8 cellular contexts compared by ENCODE assay signal in the genomic region with DNA sequence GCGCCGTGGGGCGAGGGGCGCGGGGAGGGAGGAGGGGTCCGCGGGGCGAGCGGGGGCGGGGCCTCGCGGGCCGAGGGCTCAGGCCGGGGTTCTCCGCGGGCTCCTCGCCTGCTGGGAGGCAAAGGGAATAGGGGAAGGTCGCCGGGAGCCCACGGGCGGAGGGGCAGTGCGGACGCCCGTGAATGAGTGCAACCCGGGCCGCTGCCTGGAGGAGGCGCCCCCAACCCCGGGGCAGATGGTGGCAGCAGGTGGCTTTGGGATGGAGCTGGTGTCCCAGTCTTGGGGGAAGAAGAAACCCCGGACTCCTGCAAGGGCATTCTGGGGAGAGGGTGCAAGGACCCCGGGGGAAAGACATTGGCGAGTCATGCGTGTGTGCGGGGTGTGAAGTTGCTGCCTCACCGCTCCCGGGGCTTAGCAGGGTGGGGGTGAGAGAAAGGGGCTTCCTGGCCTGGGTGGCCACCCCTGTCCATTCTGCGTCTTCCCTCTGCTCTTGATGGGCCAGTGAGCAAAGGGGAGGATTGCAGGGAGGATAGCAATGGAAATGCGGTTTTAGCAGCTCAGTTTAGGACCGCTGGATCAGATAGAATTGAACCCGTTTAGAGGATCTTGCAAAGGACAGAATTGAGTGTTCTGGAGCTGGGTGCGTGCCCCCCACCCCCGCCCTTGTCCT.
DNase-seq lines count a peak whose midpoint lies in the region; ATAC-seq lines count a peak whose summit lies in the region.

No MANE protein-coding gene starts in this region.

- no peaks in the 10 kb centered on the region for H3K36me3 ChIP-seq in BLaER1

- H3K4me1 Mint-ChIP-seq in activated naive CD8-positive, alpha-beta T cell (ENCODE audit: low read depth) = peaks cover 40% of the 10 kb centered on the region

- H3K27me3 ChIP-seq in BLaER1 = peaks cover 28% of the 10 kb centered on the region

- peaks cover 43% of the 10 kb centered on the region for H3K4me1 ChIP-seq in BLaER1

- no peaks in the 10 kb centered on the region for H3K9me3 ChIP-seq in BLaER1

- H3K27ac ChIP-seq in BLaER1 = no peak overlapping the region

- peak overlapping the region; percentile 95 for H3K27ac Mint-ChIP-seq in activated naive CD8-positive, alpha-beta T cell

- peak overlapping the region; percentile 64; the same call in 1 of the 2 replicates for H3K9ac ChIP-seq in BLaER1

- no peaks in the 10 kb centered on the region for H3K9me3 Mint-ChIP-seq in activated naive CD8-positive, alpha-beta T cell (ENCODE audit: low read depth)

- H3K4me3 Mint-ChIP-seq in activated naive CD8-positive, alpha-beta T cell = peak overlapping the region; percentile 93

- ATAC-seq in GM19455 (IDR thresholded peaks at IDR 0.05; ENCODE audit: unreplicated experiment) = peak; percentile 19
- ATAC-seq in HG03571 (IDR thresholded peaks at IDR 0.05; ENCODE audit: unreplicated experiment) = peak; percentile 18

- peak; percentile 33 to 38 for DNase-seq in stimulated activated CD4-positive, alpha-beta T cell treated with anti-CD3 and anti-CD28 coated beads, Interleukin-2, amount 100 ng/mL, for 24 hours
- DNase-seq in SHP77 treated with DMSO at 0.1 percent for 48 hours (lab: John Stamatoyannopoulos, UW) = no peak
- DNase-seq in Kasumi-1 (lab: John Stamatoyannopoulos, UW) = no peak

- peak overlapping the region; percentile 89 for H3K4me2 ChIP-seq in BLaER1

- H3K36me3 Mint-ChIP-seq in activated naive CD8-positive, alpha-beta T cell = peaks cover 5% of the 10 kb centered on the region

- H3K4me3 ChIP-seq in BLaER1 (peak overlapping the region; percentile 68), iPS-11a (ENCODE audit: low read depth, low read length) (peak overlapping the region; percentile 55)

- peaks cover 19% of the 10 kb centered on the region for H4K20me1 ChIP-seq in BLaER1

- H3K27me3 Mint-ChIP-seq in activated naive CD8-positive, alpha-beta T cell = no peaks in the 10 kb centered on the region

Comparison
In these comparisons a context has a peak if more than half of its experiments do, and no peak if none do; other contexts are left out.
1. DNase-seq: peak in stimulated activated CD4-positive, alpha-beta T cell treated with anti-CD3 and anti-CD28 coated beads, Interleukin-2, amount 100 ng/mL, for 24 hours (2 of 2); none in SHP77 treated with DMSO at 0.1 percent for 48 hours (single experiment) and Kasumi-1 (0 of 2).